19 cellular contexts compared by ENCODE assay signal in the genomic region with DNA sequence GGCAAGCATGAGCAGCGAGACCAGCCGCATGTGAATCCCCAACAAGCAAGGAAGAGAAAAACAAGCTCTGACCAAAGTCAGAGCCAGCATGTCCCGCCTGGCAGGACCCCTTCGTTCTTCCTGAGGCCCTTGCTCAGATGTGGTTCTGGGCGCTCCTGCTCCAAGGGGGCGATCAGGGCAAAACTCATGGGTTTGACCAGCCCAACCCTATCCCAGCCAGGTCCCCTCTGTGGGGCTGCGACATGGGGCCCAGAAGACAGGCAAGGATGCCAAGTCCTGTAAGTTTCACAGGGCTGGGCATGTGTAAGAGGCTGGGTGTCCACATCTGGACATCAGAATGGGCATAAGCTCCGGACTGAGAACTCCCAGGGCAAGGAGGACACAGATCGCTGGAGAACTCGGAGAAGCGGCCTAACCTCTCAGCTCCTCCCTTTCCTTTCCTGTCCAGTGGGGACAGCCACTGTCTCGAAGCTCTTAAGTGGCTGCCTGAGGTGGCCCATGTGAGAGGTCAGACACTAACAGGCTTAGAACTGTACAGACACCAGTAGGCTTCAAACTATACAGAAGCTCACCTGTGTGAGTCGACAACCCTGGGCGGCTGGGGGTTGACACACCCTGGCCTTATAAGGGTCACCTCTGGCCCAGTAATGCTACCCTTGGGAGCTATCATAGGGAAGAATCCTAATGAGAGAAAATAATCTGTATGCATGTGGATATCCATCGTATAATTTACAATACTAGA. TPM values are rescaled to one million over a fixed set of nuclear protein-coding genes. Genes with fewer than 3 reads are reported as not detected.
DNase-seq lines count a peak whose midpoint lies in the region; ATAC-seq and TF ChIP-seq lines count a peak whose summit lies in the region.
"Had no signal": no experiment of that assay in that cellular context is flagged by ENCODE, and none has a peak within 500 bp of the region (broad histone marks: within the 10 kb centered on the region; RNA-seq: fewer than 3 reads in every experiment).

No MANE protein-coding gene starts in this region.

- H3K36me3 ChIP-seq in esophagus (ENCODE audit: control insufficient read depth in 2 of 2, insufficient read depth in 2 of 2, low read length in 1 of 2) (no peaks in the 10 kb centered on the region), parathyroid adenoma (ENCODE audit: control insufficient read depth, insufficient read depth, low read length) (no peaks in the 10 kb centered on the region)
- H3K36me3 ChIP-seq: ovary had no signal

- peaks cover 6% of the 10 kb centered on the region for H3K4me1 Mint-ChIP-seq in activated T-cell treated with anti-CD3 and anti-CD28 coated beads, Interleukin-2, amount 50 U/mL, for 24 hours (ENCODE audit: low read depth)
- H3K4me1 Mint-ChIP-seq in T-cell: peaks cover 6 to 8% (median 7%) of the 10 kb centered on the region in 3 donors

- no peak overlapping the region for H3K27ac Mint-ChIP-seq in activated T-cell treated with anti-CD3 and anti-CD28 coated beads, Interleukin-2, amount 50 U/mL, for 24 hours
- H3K27ac Mint-ChIP-seq in T-cell: no peak overlapping the region
- H3K27ac Mint-ChIP-seq: activated naive CD8-positive, alpha-beta T cell treated with anti-CD3 and anti-CD28 coated beads, Interleukin-2, amount 50 U/mL, for 24 hours; immature natural killer cell had no signal

- H2AFZ ChIP-seq in parathyroid adenoma: peak overlapping the region; percentile 67

- H3K4me1 ChIP-seq in esophagus (ENCODE audit: control insufficient read depth in 2 of 2, insufficient read depth in 2 of 2, low read length in 1 of 2): peaks cover 3 to 9% of the 10 kb centered on the region in 2 donors
- H3K4me1 ChIP-seq in parathyroid adenoma: peaks cover 9% of the 10 kb centered on the region

- H3K9me3 Mint-ChIP-seq in activated T-cell treated with anti-CD3 and anti-CD28 coated beads, Interleukin-2, amount 50 U/mL, for 24 hours: peaks cover 3% of the 10 kb centered on the region
- no peaks in the 10 kb centered on the region for H3K9me3 Mint-ChIP-seq in T-cell
- H3K9me3 Mint-ChIP-seq: activated naive CD8-positive, alpha-beta T cell treated with anti-CD3 and anti-CD28 coated beads, Interleukin-2, amount 50 U/mL, for 24 hours; activated T-cell treated with anti-CD3 and anti-CD28 coated beads, Interleukin-2, amount 50 U/mL, for 4 hours; immature natural killer cell had no signal

- peaks cover 18% of the 10 kb centered on the region for H3K79me2 ChIP-seq in parathyroid adenoma

- POLR2A ChIA-PET in T-cell (lab: Charles Lee): no interaction called here

- no peak overlapping the region for H3K4me2 ChIP-seq in parathyroid adenoma (ENCODE audit: low read length)

- CTCF ChIA-PET in T-cell (lab: Charles Lee): interaction anchor here in 1 of 2 donors (0.6 kb wide), 1 partner anchor 18 kb away, joined by 3 read pairs; no protein-coding TSS in a partner anchor

- H3K9me3 ChIP-seq in esophagus (ENCODE audit: control insufficient read depth in 2 of 2, insufficient read depth in 1 of 2, low read depth in 1 of 2, low read length in 1 of 2) (no peaks in the 10 kb centered on the region), parathyroid adenoma (ENCODE audit: control insufficient read depth, low read length) (no peaks in the 10 kb centered on the region)
- H3K9me3 ChIP-seq: ovary had no signal

- TF ChIP-seq CTCF in parathyroid adenoma (IDR thresholded peaks at IDR 0.05): no peak

- H3K27me3 ChIP-seq in esophagus (ENCODE audit: control insufficient read depth in 1 of 2, insufficient read depth in 2 of 2, low read length in 2 of 2) (no peaks in the 10 kb centered on the region), parathyroid adenoma (ENCODE audit: control insufficient read depth, insufficient read depth, low read length) (no peaks in the 10 kb centered on the region)
- H3K27me3 ChIP-seq: ovary had no signal

- peaks cover 49% of the 10 kb centered on the region for H3K36me3 Mint-ChIP-seq in activated T-cell treated with anti-CD3 and anti-CD28 coated beads, Interleukin-2, amount 50 U/mL, for 24 hours (ENCODE audit: low read depth)
- H3K36me3 Mint-ChIP-seq in T-cell: peaks cover 36% of the 10 kb centered on the region

- peak overlapping the region; percentile 7 to 70 for H3K27ac ChIP-seq in esophagus (ENCODE audit: low read depth in 2 of 2, low read length in 1 of 2)
- H3K27ac ChIP-seq in parathyroid adenoma: peak overlapping the region; percentile 51
- H3K27ac ChIP-seq: ovary had no signal

- H3K4me3 Mint-ChIP-seq in activated T-cell treated with anti-CD3 and anti-CD28 coated beads, Interleukin-2, amount 50 U/mL, for 24 hours: no peak overlapping the region
- no peak overlapping the region for H3K4me3 Mint-ChIP-seq in T-cell
- H3K4me3 Mint-ChIP-seq: activated naive CD8-positive, alpha-beta T cell treated with anti-CD3 and anti-CD28 coated beads, Interleukin-2, amount 50 U/mL, for 24 hours; activated T-cell treated with anti-CD3 and anti-CD28 coated beads, Interleukin-2, amount 50 U/mL, for 4 hours; immature natural killer cell had no signal

- peak; percentile 18 for DNase-seq in activated T-cell treated with anti-CD3 and anti-CD28 coated beads, Interleukin-2, amount 50 U/mL, for 24 hours
- DNase-seq in activated T-cell treated with anti-CD3 and anti-CD28 coated beads for 4 hours (no peak), ureter (ENCODE audit: low spot score) (peak; percentile 39), HUDEP-2 (lab: John Stamatoyannopoulos, UW; ENCODE audit: unreplicated experiment in 76 of 76) (no peak), iPS-NIHi11 (ENCODE audit: low spot score) (no peak), T-cell (no peak)
- DNase-seq: 8988T; activated CD4-positive, alpha-beta T cell treated with anti-CD3 and anti-CD28 coated beads for 4 hours; activated naive CD8-positive, alpha-beta T cell treated with anti-CD3 and anti-CD28 coated beads, Interleukin-2, amount 50 U/mL, for 24 hours; activated T-cell treated with anti-CD3 and anti-CD28 coated beads, Interleukin-2, amount 50 U/mL, for 4 hours; immature natural killer cell; mesendoderm; NCI-H1930; NCI-H510A treated with DMSO at 0.1 percent for 48 hours; stimulated activated naive CD4-positive, alpha-beta T cell treated with Interleukin-2 at 50 U/mL for 16 hours; T1000 had no signal

- WGBS in esophagus, 2 donors: 89 to 91% methylated on average over 15 of the region's 15 CpGs

- no peaks in the 10 kb centered on the region for H3K27me3 Mint-ChIP-seq in activated T-cell treated with anti-CD3 and anti-CD28 coated beads, Interleukin-2, amount 50 U/mL, for 24 hours
- H3K27me3 Mint-ChIP-seq in T-cell: no peaks in the 10 kb centered on the region
- H3K27me3 Mint-ChIP-seq: activated naive CD8-positive, alpha-beta T cell treated with anti-CD3 and anti-CD28 coated beads, Interleukin-2, amount 50 U/mL, for 24 hours had no signal

- H3K9ac ChIP-seq in parathyroid adenoma: no peak overlapping the region

- H3K4me3 ChIP-seq in esophagus (ENCODE audit: low read depth in 1 of 2, low read length in 2 of 2) (no peak overlapping the region), parathyroid adenoma (ENCODE audit: low read depth, low read length) (no peak overlapping the region)
- H3K4me3 ChIP-seq: ovary had no signal

- no peak for ATAC-seq in T-cell (replicated peaks in 1 of 4)
- ATAC-seq: activated T-cell treated with anti-CD3 and anti-CD28 coated beads, Interleukin-2, amount 50 U/mL, for 4 hours had no signal

RNA-seq across cellular contexts. Expression of a gene that starts 48.9 kb away (rescaled TPM):
- polyA plus RNA-seq in esophagus: 10 to 100 TPM; 10.2 to 10.4 TPM
- total RNA-seq in ureter (19.7 TPM), T-cell (1 to 10 TPM; 4.6 to 9.1 (median 5.7) TPM)

Comparison
In these comparisons a context has a peak if more than half of its experiments do, and no peak if none do; other contexts are left out.
1. DNase-seq: peak in activated T-cell treated with anti-CD3 and anti-CD28 coated beads, Interleukin-2, amount 50 U/mL, for 24 hours (single experiment) and ureter (single experiment); none in activated T-cell treated with anti-CD3 and anti-CD28 coated beads for 4 hours (single experiment), HUDEP-2 (0 of 76), iPS-NIHi11 (single experiment) and T-cell (0 of 34).